Comparison of ENCODE assay signal across 15 cellular contexts in genomic region chr5:75108931-75109596, GRCh38.
"Had no signal": no experiment of that assay in that cellular context is flagged by ENCODE, and none has a peak within 500 bp of the region (broad histone marks: within the 10 kb centered on the region; RNA-seq: fewer than 3 reads in every experiment).

No MANE protein-coding gene starts in this region.

- ATAC-seq: heart left ventricle, left colon, lower lobe of right lung, pancreas, SK-N-SH treated with all-trans-retinoic acid at 6 μM for 48 hours had no signal

- H3K27ac Mint-ChIP-seq: activated CD4-positive, alpha-beta T cell treated with anti-CD3 and anti-CD28 coated beads, Interleukin-2, amount 10 ng/mL, durations not matched to agents 7 days and 5 days; activated naive CD4-positive, alpha-beta T cell treated with anti-CD3 and anti-CD28 coated beads for 36 hours; activated T-helper 2 cell treated with anti-CD3 and anti-CD28 coated beads, Interferon-gamma antibody, Interleukin-2, Interleukin-4, amounts not matched to agents 10 μg/mL and 5 μg/mL and 100 μg/mL, durations not matched to agents 14 hours and 24 hours and 36 hours; stimulated activated memory B cell treated with anti-CD40 and anti-IgM and Interleukin-4, amounts not matched to agents 10 μg/mL and 1 μg/mL and 100 μg/mL, for 72 hours had no signal

- FAIRE-seq: pancreas, urothelium cell line had no signal

- H3K27me3 ChIP-seq: heart left ventricle, pancreas had no signal

- H3K27ac ChIP-seq: heart left ventricle, lower lobe of right lung, pancreas had no signal

- H3K9me3 ChIP-seq: heart left ventricle, lower lobe of right lung, pancreas had no signal

- H3K9me3 Mint-ChIP-seq: activated CD4-positive, alpha-beta T cell treated with anti-CD3 and anti-CD28 coated beads, Interleukin-2, amount 10 ng/mL, durations not matched to agents 7 days and 5 days; activated naive CD4-positive, alpha-beta T cell treated with anti-CD3 and anti-CD28 coated beads for 36 hours; activated T-helper 2 cell treated with anti-CD3 and anti-CD28 coated beads, Interferon-gamma antibody, Interleukin-2, Interleukin-4, amounts not matched to agents 10 μg/mL and 5 μg/mL and 100 μg/mL, durations not matched to agents 14 hours and 24 hours and 36 hours; central memory CD8-positive, alpha-beta T cell; stimulated activated memory B cell treated with anti-CD40 and anti-IgM and Interleukin-4, amounts not matched to agents 10 μg/mL and 1 μg/mL and 100 μg/mL, for 72 hours had no signal

- DNase-seq: activated CD4-positive, alpha-beta T cell treated with anti-CD3 and anti-CD28 coated beads, Interleukin-2, amount 10 ng/mL, durations not matched to agents 7 days and 5 days; activated naive CD4-positive, alpha-beta T cell treated with anti-CD3 and anti-CD28 coated beads for 36 hours; effector CD8-positive, alpha-beta T cell; foreskin melanocyte; heart left ventricle; left colon; lower lobe of right lung; midbrain; pancreas; T-helper 2 cell had no signal

- H3K36me3 Mint-ChIP-seq: stimulated activated memory B cell treated with anti-CD40 and anti-IgM and Interleukin-4, amounts not matched to agents 10 μg/mL and 1 μg/mL and 100 μg/mL, for 72 hours had no signal

- H3K4me1 Mint-ChIP-seq: central memory CD8-positive, alpha-beta T cell; stimulated activated memory B cell treated with anti-CD40 and anti-IgM and Interleukin-4, amounts not matched to agents 10 μg/mL and 1 μg/mL and 100 μg/mL, for 72 hours had no signal

- H3K4me3 Mint-ChIP-seq: activated CD4-positive, alpha-beta T cell treated with anti-CD3 and anti-CD28 coated beads, Interleukin-2, amount 10 ng/mL, durations not matched to agents 7 days and 5 days; activated naive CD4-positive, alpha-beta T cell treated with anti-CD3 and anti-CD28 coated beads for 36 hours; central memory CD8-positive, alpha-beta T cell; stimulated activated memory B cell treated with anti-CD40 and anti-IgM and Interleukin-4, amounts not matched to agents 10 μg/mL and 1 μg/mL and 100 μg/mL, for 72 hours had no signal

- H3K4me1 ChIP-seq: heart left ventricle, lower lobe of right lung, pancreas had no signal

- H3K36me3 ChIP-seq: heart left ventricle, lower lobe of right lung, pancreas had no signal

- H3K4me3 ChIP-seq: heart left ventricle, lower lobe of right lung, pancreas had no signal

- H3K27me3 Mint-ChIP-seq: activated CD4-positive, alpha-beta T cell treated with anti-CD3 and anti-CD28 coated beads, Interleukin-2, amount 10 ng/mL, durations not matched to agents 7 days and 5 days; stimulated activated memory B cell treated with anti-CD40 and anti-IgM and Interleukin-4, amounts not matched to agents 10 μg/mL and 1 μg/mL and 100 μg/mL, for 72 hours had no signal
